Comparison of ENCODE assay signal across 14 cellular contexts in genomic region chr11:15075162-15075526, GRCh38. TPM values are rescaled to one million over a fixed set of nuclear protein-coding genes. Genes with fewer than 3 reads are reported as not detected.
DNase-seq lines count a peak whose midpoint lies in the region; ATAC-seq and TF ChIP-seq lines count a peak whose summit lies in the region.
"Had no signal": no experiment of that assay in that cellular context is flagged by ENCODE, and none has a peak within 500 bp of the region (broad histone marks: within the 10 kb centered on the region; RNA-seq: fewer than 3 reads in every experiment).

No MANE protein-coding gene starts in this region.

- DNase-seq in activated naive CD8-positive, alpha-beta T cell treated with anti-CD3 and anti-CD28 coated beads for 36 hours = no peak
- DNase-seq in HFFc6 = no peak
- no peak for DNase-seq in stimulated activated effector memory CD8-positive, alpha-beta T cell treated with anti-CD3 and anti-CD28 coated beads, Interleukin-12 subunit alpha, Interleukin-12 subunit beta, amount 100 ng/mL, for 72 hours (ENCODE audit: low spot score in 2 of 2)
- DNase-seq in effector CD4-positive, alpha-beta T cell = no peak
- DNase-seq in HPDE6-E6E7 (ENCODE audit: extremely low spot score) = no peak

- peak; percentile 52; the same call in 1 of the 2 replicates for TF ChIP-seq CTCF in HFFc6 (IDR thresholded peaks at IDR 0.05)

- peaks cover 9% of the 10 kb centered on the region for H3K27me3 Mint-ChIP-seq in activated naive CD8-positive, alpha-beta T cell
- H3K27me3 Mint-ChIP-seq in activated naive CD8-positive, alpha-beta T cell treated with anti-CD3 and anti-CD28 coated beads for 36 hours = peaks cover 21% of the 10 kb centered on the region
- peaks cover 36% of the 10 kb centered on the region for H3K27me3 Mint-ChIP-seq in HFFc6 (ENCODE audit: insufficient read depth)
- H3K27me3 Mint-ChIP-seq in activated T-helper 17 cell treated with anti-CD3 and anti-CD28 coated beads, Interleukin-2, amount 50 U/mL, for 72 hours = peaks cover 6% of the 10 kb centered on the region

- peaks cover 19% of the 10 kb centered on the region for H3K4me1 Mint-ChIP-seq in activated naive CD8-positive, alpha-beta T cell (ENCODE audit: low read depth)
- peaks cover 12% of the 10 kb centered on the region for H3K4me1 Mint-ChIP-seq in activated naive CD8-positive, alpha-beta T cell treated with anti-CD3 and anti-CD28 coated beads for 36 hours
- peaks cover 16% of the 10 kb centered on the region; the same call in 1 of the 2 replicates for H3K4me1 Mint-ChIP-seq in HFFc6 (ENCODE audit: low read depth)
- no peaks in the 10 kb centered on the region for H3K4me1 Mint-ChIP-seq in activated T-helper 17 cell treated with anti-CD3 and anti-CD28 coated beads, Interleukin-2, amount 50 U/mL, for 72 hours
- peaks cover 20% of the 10 kb centered on the region for H3K4me1 Mint-ChIP-seq in stimulated activated effector memory CD8-positive, alpha-beta T cell treated with anti-CD3 and anti-CD28 coated beads, Interleukin-12 subunit alpha, Interleukin-12 subunit beta, amount 100 ng/mL, for 72 hours

- H3K36me3 Mint-ChIP-seq in activated naive CD8-positive, alpha-beta T cell = no peaks in the 10 kb centered on the region
- H3K36me3 Mint-ChIP-seq in activated naive CD8-positive, alpha-beta T cell treated with anti-CD3 and anti-CD28 coated beads for 36 hours = no peaks in the 10 kb centered on the region
- no peaks in the 10 kb centered on the region for H3K36me3 Mint-ChIP-seq in HFFc6 (ENCODE audit: low read depth)
- no peaks in the 10 kb centered on the region for H3K36me3 Mint-ChIP-seq in activated T-helper 17 cell treated with anti-CD3 and anti-CD28 coated beads, Interleukin-2, amount 50 U/mL, for 72 hours (ENCODE audit: low read depth)
- no peaks in the 10 kb centered on the region for H3K36me3 Mint-ChIP-seq in stimulated activated effector memory CD8-positive, alpha-beta T cell treated with anti-CD3 and anti-CD28 coated beads, Interleukin-12 subunit alpha, Interleukin-12 subunit beta, amount 100 ng/mL, for 72 hours
- H3K36me3 Mint-ChIP-seq: natural killer cell treated with Interleukin-12 subunit alpha and Interleukin-12 subunit beta and Interleukin-15 and Interleukin-18, amount 100 ng/mL, for 72 hours had no signal

- peak overlapping the region; percentile 88 for H3K4me3 Mint-ChIP-seq in activated naive CD8-positive, alpha-beta T cell
- H3K4me3 Mint-ChIP-seq in activated naive CD8-positive, alpha-beta T cell treated with anti-CD3 and anti-CD28 coated beads for 36 hours = no peak overlapping the region
- no peak overlapping the region for H3K4me3 Mint-ChIP-seq in HFFc6
- H3K4me3 Mint-ChIP-seq in activated T-helper 17 cell treated with anti-CD3 and anti-CD28 coated beads, Interleukin-2, amount 50 U/mL, for 72 hours = peak overlapping the region; percentile 85
- peak overlapping the region; percentile 76 for H3K4me3 Mint-ChIP-seq in stimulated activated effector memory CD8-positive, alpha-beta T cell treated with anti-CD3 and anti-CD28 coated beads, Interleukin-12 subunit alpha, Interleukin-12 subunit beta, amount 100 ng/mL, for 72 hours

- peaks cover under 1% of the 10 kb centered on the region for H3K9me3 Mint-ChIP-seq in activated naive CD8-positive, alpha-beta T cell (ENCODE audit: low read depth)
- H3K9me3 Mint-ChIP-seq in activated naive CD8-positive, alpha-beta T cell treated with anti-CD3 and anti-CD28 coated beads for 36 hours = peaks cover under 1% of the 10 kb centered on the region
- no peaks in the 10 kb centered on the region for H3K9me3 Mint-ChIP-seq in HFFc6
- H3K9me3 Mint-ChIP-seq in activated T-helper 17 cell treated with anti-CD3 and anti-CD28 coated beads, Interleukin-2, amount 50 U/mL, for 72 hours = no peaks in the 10 kb centered on the region
- no peaks in the 10 kb centered on the region for H3K9me3 Mint-ChIP-seq in stimulated activated effector memory CD8-positive, alpha-beta T cell treated with anti-CD3 and anti-CD28 coated beads, Interleukin-12 subunit alpha, Interleukin-12 subunit beta, amount 100 ng/mL, for 72 hours
- H3K9me3 Mint-ChIP-seq: activated T-helper 2 cell treated with anti-CD3 and anti-CD28 coated beads, Interferon-gamma antibody, Interleukin-2, Interleukin-4, amounts not matched to agents 10 μg/mL and 5 μg/mL and 100 μg/mL, durations not matched to agents 14 hours and 24 hours and 36 hours; natural killer cell treated with Interleukin-12 subunit alpha and Interleukin-12 subunit beta and Interleukin-15 and Interleukin-18, amount 100 ng/mL, for 72 hours; T-helper 1 cell treated with Interleukin-12 subunit alpha and Interleukin-12 subunit beta and Interleukin-4 antibody, amounts not matched to agents 30 μg/mL and 1 μg/mL, for 36 hours had no signal

- ATAC-seq in activated T-helper 17 cell treated with anti-CD3 and anti-CD28 coated beads, Interleukin-2, amount 50 U/mL, for 72 hours (replicated peaks) = no peak
- ATAC-seq in stimulated activated effector memory CD8-positive, alpha-beta T cell treated with anti-CD3 and anti-CD28 coated beads, Interleukin-12 subunit alpha, Interleukin-12 subunit beta, amount 100 ng/mL, for 72 hours = no peak
- no peak for ATAC-seq in GM19397 (IDR thresholded peaks at IDR 0.05; ENCODE audit: unreplicated experiment)

- H3K27ac Mint-ChIP-seq in activated naive CD8-positive, alpha-beta T cell = no peak overlapping the region
- no peak overlapping the region for H3K27ac Mint-ChIP-seq in activated naive CD8-positive, alpha-beta T cell treated with anti-CD3 and anti-CD28 coated beads for 36 hours
- H3K27ac Mint-ChIP-seq in HFFc6 = no peak overlapping the region
- H3K27ac Mint-ChIP-seq in activated T-helper 17 cell treated with anti-CD3 and anti-CD28 coated beads, Interleukin-2, amount 50 U/mL, for 72 hours = no peak overlapping the region
- H3K27ac Mint-ChIP-seq in stimulated activated effector memory CD8-positive, alpha-beta T cell treated with anti-CD3 and anti-CD28 coated beads, Interleukin-12 subunit alpha, Interleukin-12 subunit beta, amount 100 ng/mL, for 72 hours = no peak overlapping the region
- H3K27ac Mint-ChIP-seq: natural killer cell treated with Interleukin-12 subunit alpha and Interleukin-12 subunit beta and Interleukin-15 and Interleukin-18, amount 100 ng/mL, for 72 hours; T-helper 1 cell treated with Interleukin-12 subunit alpha and Interleukin-12 subunit beta and Interleukin-4 antibody, amounts not matched to agents 30 μg/mL and 1 μg/mL, for 36 hours had no signal

RNA-seq across cellular contexts. Expression of gene CALCB, which starts 1.8 kb away (rescaled TPM):
- 1 to 10 TPM; 3.2 to 5.0 TPM for total RNA-seq in activated naive CD8-positive, alpha-beta T cell treated with anti-CD3 and anti-CD28 coated beads for 36 hours
- not detected for total RNA-seq in HFFc6 (2021; fragmentation: NEBNext Ultra II Directional; extraction: Animal tissue kit (Norgen Biotek cat#: 25700))
- 1 to 10 TPM in 1 of 2 donors, under 1 TPM in 1; 0.56 to 1.3 TPM for total RNA-seq in activated T-helper 17 cell treated with anti-CD3 and anti-CD28 coated beads, Interleukin-2, amount 50 U/mL, for 72 hours
- total RNA-seq: dermis microvascular lymphatic vessel endothelial cell, HepG2, SK-MEL-5 had no signal

RNA-seq across cellular contexts. Expression of gene INSC, which starts 39.6 kb away (rescaled TPM):
- under 1 TPM; 0.27 to 0.30 TPM for total RNA-seq in activated naive CD8-positive, alpha-beta T cell treated with anti-CD3 and anti-CD28 coated beads for 36 hours
- under 1 TPM; 0.08 to 0.43 (median 0.16) TPM for total RNA-seq in HFFc6 (2021; fragmentation: NEBNext Ultra II Directional; extraction: Animal tissue kit (Norgen Biotek cat#: 25700))
- under 1 TPM in 1 of 2 donors, not detected in 1; 0.48 TPM for total RNA-seq in activated T-helper 17 cell treated with anti-CD3 and anti-CD28 coated beads, Interleukin-2, amount 50 U/mL, for 72 hours
- total RNA-seq: dermis microvascular lymphatic vessel endothelial cell, HepG2 had no signal

Comparison
In these comparisons a context has a peak if more than half of its experiments do, and no peak if none do; other contexts are left out.
1. H3K4me3 Mint-ChIP-seq: peak in activated naive CD8-positive, alpha-beta T cell (single experiment), activated T-helper 17 cell treated with anti-CD3 and anti-CD28 coated beads, Interleukin-2, amount 50 U/mL, for 72 hours (single experiment) and stimulated activated effector memory CD8-positive, alpha-beta T cell treated with anti-CD3 and anti-CD28 coated beads, Interleukin-12 subunit alpha, Interleukin-12 subunit beta, amount 100 ng/mL, for 72 hours (single experiment); none in activated naive CD8-positive, alpha-beta T cell treated with anti-CD3 and anti-CD28 coated beads for 36 hours (single experiment) and HFFc6 (single experiment).